16 cellular contexts compared by ENCODE assay signal in the genomic region with DNA sequence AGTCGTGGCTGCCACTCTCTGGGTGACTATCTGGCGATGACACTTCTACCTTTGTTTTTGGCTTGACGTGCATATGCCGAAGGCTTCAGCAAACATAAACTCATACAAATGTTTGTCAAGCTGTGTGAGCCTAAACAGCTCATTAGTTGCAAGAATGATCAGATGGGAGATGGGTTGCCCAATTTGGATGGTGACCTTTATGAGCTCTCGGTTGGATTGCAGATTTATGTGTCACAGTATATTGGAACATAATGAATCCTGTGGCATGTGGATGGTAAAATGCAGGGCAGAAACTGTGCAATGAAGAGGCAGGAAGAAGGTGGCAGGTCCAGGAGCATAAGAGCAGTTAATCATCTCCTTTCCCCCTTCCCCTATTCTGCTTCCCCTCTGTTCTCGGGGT.
"Had no signal": no experiment of that assay in that cellular context is flagged by ENCODE, and none has a peak within 500 bp of the region (broad histone marks: within the 10 kb centered on the region; RNA-seq: fewer than 3 reads in every experiment).

No MANE protein-coding gene starts in this region.

- H3K4me3 ChIP-seq: adrenal gland, dorsolateral prefrontal cortex, esophagus muscularis mucosa, heart left ventricle, thyroid gland had no signal

- DNase-seq: activated CD4-positive, alpha-beta T cell treated with anti-CD3 and anti-CD28 coated beads for 1 hour; activated T-cell treated with anti-CD3 and anti-CD28 coated beads, Interleukin-2, amount 50 U/mL, for 1 hour; adrenal gland; central memory CD4-positive, alpha-beta T cell; dorsolateral prefrontal cortex; heart left ventricle; islet precursor cell; left colon; nucleus accumbens; right cardiac atrium; stimulated activated CD4-positive, alpha-beta T cell treated with anti-CD3 and anti-CD28 coated beads, Interleukin-12 subunit alpha, Interleukin-12 subunit beta, amount 100 ng/mL, for 4 hours; stimulated activated CD4-positive, alpha-beta T cell treated with anti-CD3 and anti-CD28 coated beads, Interleukin-4, amount 100 ng/mL, for 4 hours; substantia nigra; T-helper 9 cell; thyroid gland had no signal
